Comparison of ENCODE assay signal across 1 cellular context in the genomic region with DNA sequence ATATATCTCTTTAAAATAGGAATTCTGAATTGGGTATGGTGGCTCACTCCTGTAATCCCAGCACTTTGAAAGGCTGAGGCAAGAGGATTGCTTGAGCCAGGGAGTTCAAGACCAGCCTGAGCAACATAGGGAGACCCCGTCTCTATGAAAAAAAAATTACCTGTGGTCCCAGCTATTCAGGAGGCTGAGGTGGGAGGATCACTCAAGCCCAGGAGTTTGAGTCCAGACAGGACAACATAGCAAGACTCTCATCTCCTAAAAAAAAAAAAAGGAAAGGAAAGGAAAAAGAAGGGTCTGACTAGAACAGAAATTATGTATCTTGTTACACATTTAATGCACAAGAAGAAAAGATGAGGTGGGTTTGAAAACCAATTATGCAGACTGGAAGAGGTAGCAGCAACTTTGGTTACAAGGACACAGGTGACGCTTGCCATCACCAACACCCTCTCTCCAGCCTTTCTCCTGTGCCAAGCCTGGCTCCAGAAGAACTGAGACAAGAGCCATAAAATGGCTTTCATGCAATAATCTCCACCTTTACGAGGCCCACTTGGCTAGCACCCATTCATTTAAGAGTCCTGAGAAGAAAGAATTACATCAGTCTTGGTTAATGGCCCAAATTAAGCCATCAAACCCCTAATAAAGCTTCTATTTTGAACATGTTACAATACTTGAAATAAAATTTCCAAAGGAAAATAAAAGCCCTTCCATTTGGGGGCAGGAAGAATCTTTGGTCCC.
A peak's percentile ranks its signal among the peaks of the same experiment; 100 is the strongest.
TF ChIP-seq lines count a peak whose summit lies in the region.

No MANE protein-coding gene starts in this region.

TF ChIP-seq in HEK293, 187 proteins besides CTCF, POLR2A, EP300 and RAD21 (continued from another document):
- TF ChIP-seq, protein P1, sequence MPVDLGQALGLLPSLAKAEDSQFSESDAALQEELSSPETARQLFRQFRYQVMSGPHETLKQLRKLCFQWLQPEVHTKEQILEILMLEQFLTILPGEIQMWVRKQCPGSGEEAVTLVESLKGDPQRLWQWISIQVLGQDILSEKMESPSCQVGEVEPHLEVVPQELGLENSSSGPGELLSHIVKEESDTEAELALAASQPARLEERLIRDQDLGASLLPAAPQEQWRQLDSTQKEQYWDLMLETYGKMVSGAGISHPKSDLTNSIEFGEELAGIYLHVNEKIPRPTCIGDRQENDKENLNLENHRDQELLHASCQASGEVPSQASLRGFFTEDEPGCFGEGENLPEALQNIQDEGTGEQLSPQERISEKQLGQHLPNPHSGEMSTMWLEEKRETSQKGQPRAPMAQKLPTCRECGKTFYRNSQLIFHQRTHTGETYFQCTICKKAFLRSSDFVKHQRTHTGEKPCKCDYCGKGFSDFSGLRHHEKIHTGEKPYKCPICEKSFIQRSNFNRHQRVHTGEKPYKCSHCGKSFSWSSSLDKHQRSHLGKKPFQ (tag by site-specific recombination; IDR thresholded peaks at IDR 0.05): 0 out of 2 replicates have a peak, but pooled peaks have one; percentile 26
